In genomic region chr17:32981611-32982010, GRCh38 we compare ENCODE assay signal across 7 cellular contexts. TPM values are rescaled to one million over a fixed set of nuclear protein-coding genes. Genes with fewer than 3 reads are reported as not detected.
"Had no signal": no experiment of that assay in that cellular context is flagged by ENCODE, and none has a peak within 500 bp of the region (broad histone marks: within the 10 kb centered on the region; RNA-seq: fewer than 3 reads in every experiment).

No MANE protein-coding gene starts in this region.

RNA-seq across cellular contexts. Expression of gene SPACA3, which starts 10.0 kb away (rescaled TPM):
- total RNA-seq: GM23248, GM23338, H1, H4, H7, H9, HFFc6 had no signal
- polyA plus RNA-seq: GM23248, GM23338 had no signal
